In the genomic region with DNA sequence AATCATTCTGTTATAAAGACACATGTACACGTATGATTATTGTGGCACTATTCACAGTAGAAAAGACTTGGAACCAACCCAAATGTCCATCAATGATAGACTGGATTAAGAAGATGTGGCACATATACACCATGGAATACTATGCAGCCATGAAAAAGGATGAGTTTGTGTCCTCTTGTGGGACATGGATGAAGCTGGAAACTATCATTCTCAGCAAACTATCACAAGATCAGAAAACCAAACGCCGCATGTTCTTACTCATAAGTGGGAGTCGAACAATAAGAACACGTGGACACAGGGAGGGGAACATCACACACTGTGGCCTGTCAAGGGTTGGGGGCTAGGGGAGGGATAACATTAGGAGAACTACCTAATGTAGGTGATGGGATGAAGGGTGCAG, we compare ENCODE assay signal across 6 cellular contexts. TPM values are rescaled to one million over a fixed set of nuclear protein-coding genes. Genes with fewer than 3 reads are reported as not detected.
"Had no signal": no experiment of that assay in that cellular context is flagged by ENCODE, and none has a peak within 500 bp of the region (broad histone marks: within the 10 kb centered on the region; RNA-seq: fewer than 3 reads in every experiment).

No MANE protein-coding gene starts in this region.

RNA-seq across cellular contexts. Expression of gene RAB9B, which starts 15.0 kb away (rescaled TPM):
- total RNA-seq: left lobe of liver had no signal

RNA-seq across cellular contexts. Expression of gene PLP1, which starts 40.5 kb away (rescaled TPM):
- total RNA-seq: glomerular endothelial cell; mammary epithelial cell; mononuclear cell; naive thymus-derived CD4-positive, alpha-beta T cell; natural killer cell had no signal
- polyA plus RNA-seq: naive thymus-derived CD4-positive, alpha-beta T cell had no signal
